Comparison of ENCODE assay signal across 18 cellular contexts in the genomic region with DNA sequence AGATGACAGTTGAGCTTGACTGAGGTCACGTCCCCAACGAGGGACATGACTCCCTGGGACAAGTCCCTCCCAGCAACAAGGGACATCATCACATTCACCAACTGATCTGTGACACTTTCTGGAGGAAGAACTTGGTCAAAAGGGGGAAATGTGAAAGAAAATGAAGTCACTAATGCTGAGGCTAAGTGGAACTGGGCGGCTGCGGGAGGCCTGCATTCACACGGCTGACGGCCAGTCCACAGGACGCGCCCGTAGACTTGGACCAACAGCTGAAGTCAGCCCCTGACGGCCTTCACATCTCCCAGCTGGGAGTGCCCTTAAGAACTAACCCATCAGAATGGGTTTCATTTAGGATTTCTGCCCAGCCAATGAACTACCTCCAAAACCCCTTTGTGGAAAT.
"Had no signal": no experiment of that assay in that cellular context is flagged by ENCODE, and none has a peak within 500 bp of the region (broad histone marks: within the 10 kb centered on the region; RNA-seq: fewer than 3 reads in every experiment).

No MANE protein-coding gene starts in this region.

- H3K4me1 ChIP-seq: adrenal gland, gastrocnemius medialis, uterus had no signal

- ATAC-seq: activated CD4-positive, CD25-positive, alpha-beta regulatory T cell treated with anti-CD3 and anti-CD28 coated beads, Interleukin-2, amount 50 U/mL, for 24 hours; gastrocnemius medialis; sciatic nerve; stimulated activated memory B cell treated with anti-CD40 and anti-IgM and Interleukin-4, amounts not matched to agents 10 μg/mL and 1 μg/mL and 100 μg/mL, for 72 hours; T-helper 17 cell had no signal

- H3K4me3 ChIP-seq: adrenal gland, ascending aorta, esophagus squamous epithelium, gastrocnemius medialis, stomach, uterus had no signal

- H3K27me3 ChIP-seq: adrenal gland, ascending aorta, uterus had no signal

- H3K36me3 ChIP-seq: uterus had no signal

- H3K27ac ChIP-seq: adrenal gland, ascending aorta, esophagus squamous epithelium, gastrocnemius medialis, stomach, uterus had no signal

- H3K9me3 ChIP-seq: adrenal gland, ascending aorta, esophagus squamous epithelium, gastrocnemius medialis, stomach, uterus had no signal

- DNase-seq: activated CD4-positive, alpha-beta T cell treated with anti-CD3 and anti-CD28 coated beads, Interleukin-2, amount 10 ng/mL, durations not matched to agents 24 days and 14 days; activated naive CD4-positive, alpha-beta T cell; esophagus squamous epithelium; gastrocnemius medialis; hippocampal formation; mesenchymal stem cell; small intestine; stimulated activated CD4-positive, alpha-beta T cell treated with anti-CD3 and anti-CD28 coated beads, Interleukin-15, amount 100 ng/mL, for 24 hours; SW 1271; T-helper 17 cell; trophoblast cell; uterus had no signal
